In genomic region chr11:72141066-72141465, GRCh38 we compare ENCODE assay signal across 9 cellular contexts. TPM values are rescaled to one million over a fixed set of nuclear protein-coding genes. Genes with fewer than 3 reads are reported as not detected.
DNase-seq lines count a peak whose midpoint lies in the region; ATAC-seq, FAIRE-seq and TF ChIP-seq lines count a peak whose summit lies in the region.
"Had no signal": no experiment of that assay in that cellular context is flagged by ENCODE, and none has a peak within 500 bp of the region (broad histone marks: within the 10 kb centered on the region; RNA-seq: fewer than 3 reads in every experiment).

No MANE protein-coding gene starts in this region.

- POLR2A ChIA-PET in activated CD4-positive, alpha-beta T cell treated with anti-CD3 and anti-CD28 coated beads, Interleukin-2, amount 10 ng/mL, durations not matched to agents 7 days and 5 days (lab: Charles Lee), result interaction anchor here (0.5 kb wide), 1 partner anchor 108 kb away, joined by 3 read pairs; no protein-coding TSS in a partner anchor

- H3K27me3 Mint-ChIP-seq in activated CD4-positive, alpha-beta T cell treated with anti-CD3 and anti-CD28 coated beads, Interleukin-2, amount 10 ng/mL, durations not matched to agents 7 days and 5 days, result no peaks in the 10 kb centered on the region

- no peak for TF ChIP-seq CTCF in bronchial epithelial cell (IDR thresholded peaks at IDR 0.05; ENCODE audit: insufficient read depth, low read length, severe bottlenecking)

- no peak for ATAC-seq in HG02885 (IDR thresholded peaks at IDR 0.05; ENCODE audit: poor library complexity, unreplicated experiment)

- H3K4me1 Mint-ChIP-seq in activated CD4-positive, alpha-beta T cell treated with anti-CD3 and anti-CD28 coated beads, Interleukin-2, amount 10 ng/mL, durations not matched to agents 7 days and 5 days, result peaks cover 28% of the 10 kb centered on the region

- CTCF ChIA-PET in activated CD4-positive, alpha-beta T cell treated with anti-CD3 and anti-CD28 coated beads, Interleukin-2, amount 10 ng/mL, durations not matched to agents 7 days and 5 days (lab: Charles Lee), result interaction anchor here (0.5 to 0.9 kb wide), 3 partner anchors 50 to 1739 kb away, joined by 3 to 4 read pairs (median 3); no protein-coding TSS in a partner anchor

- no peaks in the 10 kb centered on the region for H3K36me3 ChIP-seq in bronchial epithelial cell (ENCODE audit: control insufficient read depth, insufficient read depth, low read length)

- H3K9me3 Mint-ChIP-seq in activated CD4-positive, alpha-beta T cell treated with anti-CD3 and anti-CD28 coated beads, Interleukin-2, amount 10 ng/mL, durations not matched to agents 7 days and 5 days, result peaks cover 3% of the 10 kb centered on the region

- no peaks in the 10 kb centered on the region for H3K27me3 ChIP-seq in bronchial epithelial cell (ENCODE audit: control insufficient read depth, insufficient read depth, low read length)

- peak; percentile 22 for DNase-seq in activated CD4-positive, alpha-beta T cell treated with anti-CD3 and anti-CD28 coated beads, Interleukin-2, amount 10 ng/mL, durations not matched to agents 7 days and 5 days
- DNase-seq in activated CD4-positive, alpha-beta T cell treated with anti-CD3 and anti-CD28 coated beads for 1 hour, result no peak
- DNase-seq in RCC 7860 (ENCODE audit: low spot score) (peak; percentile 91), bronchial epithelial cell (ENCODE audit: low read depth) (peak; percentile 93), NCI-H2081 treated with DMSO at 0.1 percent for 48 hours (lab: John Stamatoyannopoulos, UW) (no peak), SKM-1 (lab: John Stamatoyannopoulos, UW; ENCODE audit: unreplicated experiment) (no peak)
- DNase-seq in stimulated activated CD4-positive, alpha-beta T cell treated with anti-CD3 and anti-CD28 coated beads, Interleukin-4, amount 100 ng/mL, for 24 hours, result peak; percentile 21
- DNase-seq: NCI-H524 had no signal

- peak; percentile 92 for FAIRE-seq in RCC 7860 (lab: Jason Lieb, UNC)
- no peak for FAIRE-seq in bronchial epithelial cell (lab: Jason Lieb, UNC)

- H3K27ac Mint-ChIP-seq in activated CD4-positive, alpha-beta T cell treated with anti-CD3 and anti-CD28 coated beads, Interleukin-2, amount 10 ng/mL, durations not matched to agents 7 days and 5 days, result no peak overlapping the region

- no peak overlapping the region for H3K4me3 Mint-ChIP-seq in activated CD4-positive, alpha-beta T cell treated with anti-CD3 and anti-CD28 coated beads, Interleukin-2, amount 10 ng/mL, durations not matched to agents 7 days and 5 days

- H3K4me3 ChIP-seq in bronchial epithelial cell (ENCODE audit: low read depth, low read length), result no peak overlapping the region

- H3K36me3 Mint-ChIP-seq in activated CD4-positive, alpha-beta T cell treated with anti-CD3 and anti-CD28 coated beads, Interleukin-2, amount 10 ng/mL, durations not matched to agents 7 days and 5 days (ENCODE audit: low read depth), result no peaks in the 10 kb centered on the region

RNA-seq across cellular contexts. Expression of gene FOLR3, which starts 5.5 kb away (rescaled TPM):
- not detected for total RNA-seq in activated CD4-positive, alpha-beta T cell treated with anti-CD3 and anti-CD28 coated beads, Interleukin-2, amount 10 ng/mL, durations not matched to agents 7 days and 5 days
- total RNA-seq in bronchial epithelial cell, result 11.3 and 26.4 TPM in 2 replicates

RNA-seq across cellular contexts. Expression of gene ANAPC15, which starts 28.6 kb away (rescaled TPM):
- total RNA-seq in activated CD4-positive, alpha-beta T cell treated with anti-CD3 and anti-CD28 coated beads, Interleukin-2, amount 10 ng/mL, durations not matched to agents 7 days and 5 days, result 10 to 100 TPM; 74.5 to 79.6 TPM
- total RNA-seq in bronchial epithelial cell, result 19.0 and 32.5 TPM in 2 replicates

RNA-seq across cellular contexts. Expression of gene TOMT, which starts 35.3 kb away (rescaled TPM):
- not detected for total RNA-seq in activated CD4-positive, alpha-beta T cell treated with anti-CD3 and anti-CD28 coated beads, Interleukin-2, amount 10 ng/mL, durations not matched to agents 7 days and 5 days
- not detected in 2 replicates for total RNA-seq in bronchial epithelial cell

RNA-seq across cellular contexts. Expression of gene LAMTOR1, which starts 38.0 kb away (rescaled TPM):
- total RNA-seq in activated CD4-positive, alpha-beta T cell treated with anti-CD3 and anti-CD28 coated beads, Interleukin-2, amount 10 ng/mL, durations not matched to agents 7 days and 5 days, result 10 to 100 TPM; 68.1 to 70.4 TPM
- total RNA-seq in bronchial epithelial cell, result 79.2 and 128 TPM in 2 replicates

RNA-seq across cellular contexts. Expression of gene FOLR1, which starts 50.9 kb away (rescaled TPM):
- total RNA-seq in activated CD4-positive, alpha-beta T cell treated with anti-CD3 and anti-CD28 coated beads, Interleukin-2, amount 10 ng/mL, durations not matched to agents 7 days and 5 days, result not detected
- total RNA-seq in bronchial epithelial cell, result 0.53 and 1.3 TPM in 2 replicates

Comparison
In these comparisons a context has a peak if more than half of its experiments do, and no peak if none do; other contexts are left out.
1. DNase-seq: peak in activated CD4-positive, alpha-beta T cell treated with anti-CD3 and anti-CD28 coated beads, Interleukin-2, amount 10 ng/mL, durations not matched to agents 7 days and 5 days (single experiment), RCC 7860 (single experiment), bronchial epithelial cell (single experiment) and stimulated activated CD4-positive, alpha-beta T cell treated with anti-CD3 and anti-CD28 coated beads, Interleukin-4, amount 100 ng/mL, for 24 hours (single experiment); none in activated CD4-positive, alpha-beta T cell treated with anti-CD3 and anti-CD28 coated beads for 1 hour (single experiment), NCI-H2081 treated with DMSO at 0.1 percent for 48 hours (single experiment) and SKM-1 (single experiment).
2. RNA of gene FOLR3, which starts 5.5 kb away (total RNA-seq): 11.3 to 26.4 TPM in bronchial epithelial cell; not detected in activated CD4-positive, alpha-beta T cell treated with anti-CD3 and anti-CD28 coated beads, Interleukin-2, amount 10 ng/mL, durations not matched to agents 7 days and 5 days; every median in the first group is over 10 times any median in the second.